Comparison of ENCODE assay signal across 1 cellular context in the genomic region with DNA sequence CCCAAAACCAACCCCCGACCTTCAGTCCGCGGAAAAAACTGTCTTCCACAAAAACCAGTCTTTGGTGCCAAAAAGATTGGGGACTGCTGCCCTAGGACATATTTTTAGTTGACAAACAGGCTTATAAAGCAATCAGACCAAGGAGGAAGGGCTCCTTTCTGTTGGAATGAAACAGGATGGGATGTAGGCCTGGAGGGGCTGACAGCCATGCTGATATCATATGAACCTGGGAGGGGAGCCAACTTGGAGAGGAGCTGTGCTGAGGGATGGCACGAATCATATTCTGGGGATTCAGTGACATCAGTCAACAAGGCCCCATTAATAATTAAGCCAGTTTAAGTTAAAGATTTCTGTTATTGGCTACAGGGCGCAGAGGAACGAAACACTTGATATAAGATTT.
TF ChIP-seq lines count a peak whose summit lies in the region.

No MANE protein-coding gene starts in this region.

TF ChIP-seq in GM23338, 12 proteins besides CTCF, POLR2A, EP300 and RAD21 (continued from another document):
- TF ChIP-seq, protein P1, sequence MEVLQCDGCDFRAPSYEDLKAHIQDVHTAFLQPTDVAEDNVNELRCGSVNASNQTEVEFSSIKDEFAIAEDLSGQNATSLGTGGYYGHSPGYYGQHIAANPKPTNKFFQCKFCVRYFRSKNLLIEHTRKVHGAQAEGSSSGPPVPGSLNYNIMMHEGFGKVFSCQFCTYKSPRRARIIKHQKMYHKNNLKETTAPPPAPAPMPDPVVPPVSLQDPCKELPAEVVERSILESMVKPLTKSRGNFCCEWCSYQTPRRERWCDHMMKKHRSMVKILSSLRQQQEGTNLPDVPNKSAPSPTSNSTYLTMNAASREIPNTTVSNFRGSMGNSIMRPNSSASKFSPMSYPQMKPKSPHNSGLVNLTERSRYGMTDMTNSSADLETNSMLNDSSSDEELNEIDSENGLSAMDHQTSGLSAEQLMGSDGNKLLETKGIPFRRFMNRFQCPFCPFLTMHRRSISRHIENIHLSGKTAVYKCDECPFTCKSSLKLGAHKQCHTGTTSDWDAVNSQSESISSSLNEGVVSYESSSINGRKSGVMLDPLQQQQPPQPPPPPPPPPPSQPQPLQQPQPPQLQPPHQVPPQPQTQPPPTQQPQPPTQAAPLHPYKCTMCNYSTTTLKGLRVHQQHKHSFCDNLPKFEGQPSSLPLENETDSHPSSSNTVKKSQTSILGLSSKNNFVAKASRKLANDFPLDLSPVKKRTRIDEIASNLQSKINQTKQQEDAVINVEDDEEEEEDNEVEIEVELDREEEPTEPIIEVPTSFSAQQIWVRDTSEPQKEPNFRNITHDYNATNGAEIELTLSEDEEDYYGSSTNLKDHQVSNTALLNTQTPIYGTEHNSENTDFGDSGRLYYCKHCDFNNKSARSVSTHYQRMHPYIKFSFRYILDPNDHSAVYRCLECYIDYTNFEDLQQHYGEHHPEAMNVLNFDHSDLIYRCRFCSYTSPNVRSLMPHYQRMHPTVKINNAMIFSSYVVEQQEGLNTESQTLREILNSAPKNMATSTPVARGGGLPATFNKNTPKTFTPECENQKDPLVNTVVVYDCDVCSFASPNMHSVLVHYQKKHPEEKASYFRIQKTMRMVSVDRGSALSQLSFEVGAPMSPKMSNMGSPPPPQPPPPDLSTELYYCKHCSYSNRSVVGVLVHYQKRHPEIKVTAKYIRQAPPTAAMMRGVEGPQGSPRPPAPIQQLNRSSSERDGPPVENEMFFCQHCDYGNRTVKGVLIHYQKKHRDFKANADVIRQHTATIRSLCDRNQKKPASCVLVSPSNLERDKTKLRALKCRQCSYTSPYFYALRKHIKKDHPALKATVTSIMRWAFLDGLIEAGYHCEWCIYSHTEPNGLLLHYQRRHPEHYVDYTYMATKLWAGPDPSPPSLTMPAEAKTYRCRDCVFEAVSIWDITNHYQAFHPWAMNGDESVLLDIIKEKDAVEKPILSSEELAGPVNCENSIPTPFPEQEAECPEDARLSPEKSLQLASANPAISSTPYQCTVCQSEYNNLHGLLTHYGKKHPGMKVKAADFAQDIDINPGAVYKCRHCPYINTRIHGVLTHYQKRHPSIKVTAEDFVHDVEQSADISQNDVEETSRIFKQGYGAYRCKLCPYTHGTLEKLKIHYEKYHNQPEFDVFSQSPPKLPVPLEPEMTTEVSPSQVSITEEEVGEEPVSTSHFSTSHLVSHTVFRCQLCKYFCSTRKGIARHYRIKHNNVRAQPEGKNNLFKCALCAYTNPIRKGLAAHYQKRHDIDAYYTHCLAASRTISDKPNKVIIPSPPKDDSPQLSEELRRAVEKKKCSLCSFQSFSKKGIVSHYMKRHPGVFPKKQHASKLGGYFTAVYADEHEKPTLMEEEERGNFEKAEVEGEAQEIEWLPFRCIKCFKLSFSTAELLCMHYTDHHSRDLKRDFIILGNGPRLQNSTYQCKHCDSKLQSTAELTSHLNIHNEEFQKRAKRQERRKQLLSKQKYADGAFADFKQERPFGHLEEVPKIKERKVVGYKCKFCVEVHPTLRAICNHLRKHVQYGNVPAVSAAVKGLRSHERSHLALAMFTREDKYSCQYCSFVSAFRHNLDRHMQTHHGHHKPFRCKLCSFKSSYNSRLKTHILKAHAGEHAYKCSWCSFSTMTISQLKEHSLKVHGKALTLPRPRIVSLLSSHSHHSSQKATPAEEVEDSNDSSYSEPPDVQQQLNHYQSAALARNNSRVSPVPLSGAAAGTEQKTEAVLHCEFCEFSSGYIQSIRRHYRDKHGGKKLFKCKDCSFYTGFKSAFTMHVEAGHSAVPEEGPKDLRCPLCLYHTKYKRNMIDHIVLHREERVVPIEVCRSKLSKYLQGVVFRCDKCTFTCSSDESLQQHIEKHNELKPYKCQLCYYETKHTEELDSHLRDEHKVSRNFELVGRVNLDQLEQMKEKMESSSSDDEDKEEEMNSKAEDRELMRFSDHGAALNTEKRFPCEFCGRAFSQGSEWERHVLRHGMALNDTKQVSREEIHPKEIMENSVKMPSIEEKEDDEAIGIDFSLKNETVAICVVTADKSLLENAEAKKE (CRISPR knock-in tag; IDR thresholded peaks at IDR 0.05) = no peak
